In genomic region chr2:149365826-149366583, GRCh38 we compare ENCODE assay signal across 14 cellular contexts. TPM values are rescaled to one million over a fixed set of nuclear protein-coding genes. Genes with fewer than 3 reads are reported as not detected.
DNase-seq lines count a peak whose midpoint lies in the region; ATAC-seq and TF ChIP-seq lines count a peak whose summit lies in the region.
"Had no signal": no experiment of that assay in that cellular context is flagged by ENCODE, and none has a peak within 500 bp of the region (broad histone marks: within the 10 kb centered on the region; RNA-seq: fewer than 3 reads in every experiment).

No MANE protein-coding gene starts in this region.

- peaks cover 29% of the 10 kb centered on the region for H3K9me3 Mint-ChIP-seq in mesothelial cell of epicardium

- H3K9me3 ChIP-seq in body of pancreas (no peaks in the 10 kb centered on the region), Peyer's patch (no peaks in the 10 kb centered on the region)

- peak; percentile 78 for DNase-seq in ELR (ENCODE audit: low read depth)
- DNase-seq in NCI-H2081 treated with DMSO at 0.1 percent for 48 hours (lab: John Stamatoyannopoulos, UW) = peak; percentile 83
- peak; percentile 31 to 57 (median 46) for DNase-seq in body of pancreas
- no peak for DNase-seq in mesothelial cell of epicardium (ENCODE audit: low spot score in 2 of 2, unreplicated experiment in 2 of 2)
- no peak for DNase-seq in Peyer's patch
- DNase-seq in nucleus accumbens (lab: John Stamatoyannopoulos, UW) = no peak
- DNase-seq in AML-193 (lab: John Stamatoyannopoulos, UW) = no peak
- DNase-seq: activated CD8-positive, alpha-beta memory T cell treated with anti-CD3 and anti-CD28 coated beads, Interleukin-2, amount 50 U/mL, for 4 hours; CD8-positive, alpha-beta memory T cell; KBM-7; stimulated activated CD8-positive, alpha-beta memory T cell treated with anti-CD3 and anti-CD28 coated beads, Interleukin-4, amount 100 ng/mL, for 48 hours had no signal

- peaks cover 12% of the 10 kb centered on the region for H3K4me1 ChIP-seq in body of pancreas
- H3K4me1 ChIP-seq in Peyer's patch = no peaks in the 10 kb centered on the region

- WGBS in body of pancreas, 2 donors = 23 to 27% methylated on average over 5 of the region's 5 CpGs

- H3K36me3 Mint-ChIP-seq in mesothelial cell of epicardium = peaks cover 35% of the 10 kb centered on the region
- H3K36me3 Mint-ChIP-seq: CD8-positive, alpha-beta memory T cell had no signal

- TF ChIP-seq POLR2A in body of pancreas (IDR thresholded peaks at IDR 0.05) (no peak), Peyer's patch (IDR thresholded peaks at IDR 0.05) (no peak)

- H3K27ac ChIP-seq in body of pancreas = peak overlapping the region in 3 of 4 donors; percentile 13 to 48 (median 41)
- no peak overlapping the region for H3K27ac ChIP-seq in Peyer's patch
- H3K27ac ChIP-seq: SK-N-MC had no signal

- no peaks in the 10 kb centered on the region for H3K27me3 ChIP-seq in body of pancreas
- no peaks in the 10 kb centered on the region for H3K27me3 ChIP-seq in Peyer's patch

- peaks cover 37% of the 10 kb centered on the region for H3K4me1 Mint-ChIP-seq in mesothelial cell of epicardium
- H3K4me1 Mint-ChIP-seq: CD8-positive, alpha-beta memory T cell had no signal

- no peak overlapping the region for H3K4me3 Mint-ChIP-seq in mesothelial cell of epicardium
- H3K4me3 Mint-ChIP-seq: CD8-positive, alpha-beta memory T cell; dendritic cell treated with granulocyte-macrophage colony-stimulating factor and Interleukin-4, amounts not matched to agents 40 ng/mL and 50 ng/mL, for 4 days had no signal

- peak; percentile 90 for ATAC-seq in body of pancreas
- no peak for ATAC-seq in GM21360 (IDR thresholded peaks at IDR 0.05; ENCODE audit: unreplicated experiment)

- H3K27me3 Mint-ChIP-seq in mesothelial cell of epicardium (ENCODE audit: low read depth) = peaks cover 12% of the 10 kb centered on the region
- H3K27me3 Mint-ChIP-seq: dendritic cell treated with granulocyte-macrophage colony-stimulating factor and Interleukin-4, amounts not matched to agents 40 ng/mL and 50 ng/mL, for 4 days had no signal

- no peak for TF ChIP-seq CTCF in body of pancreas (IDR thresholded peaks at IDR 0.05)
- no peak for TF ChIP-seq CTCF in mesothelial cell of epicardium (IDR thresholded peaks at IDR 0.05; ENCODE audit: unreplicated experiment)
- no peak for TF ChIP-seq CTCF in Peyer's patch (IDR thresholded peaks at IDR 0.05)

- intact Hi-C loops in body of pancreas (cut with DNase I) = no loop called here

- peak overlapping the region; percentile 92 for H3K27ac Mint-ChIP-seq in mesothelial cell of epicardium
- H3K27ac Mint-ChIP-seq: CD8-positive, alpha-beta memory T cell; dendritic cell treated with granulocyte-macrophage colony-stimulating factor and Interleukin-4, amounts not matched to agents 40 ng/mL and 50 ng/mL, for 4 days had no signal

- H3K4me3 ChIP-seq in body of pancreas (no peak overlapping the region), Peyer's patch (no peak overlapping the region)
- H3K4me3 ChIP-seq: SK-N-MC had no signal

- H3K36me3 ChIP-seq in body of pancreas (replicated peaks in 1 of 2; ENCODE audit: insufficient read depth in 1 of 2, low read depth in 2 of 2) = no peaks in the 10 kb centered on the region
- no peaks in the 10 kb centered on the region for H3K36me3 ChIP-seq in Peyer's patch

RNA-seq across cellular contexts. Expression of gene LYPD6, which starts 35.6 kb away (rescaled TPM):
- total RNA-seq in body of pancreas (1 to 10 TPM in 1 of 2 donors, under 1 TPM in 1; 0.99 to 2.9 TPM), mesothelial cell of epicardium (16.2 to 17.4 TPM (median 16.6 TPM) in 3 replicates), Peyer's patch (1 to 10 TPM in 2 of 4 donors, under 1 TPM in 1, not detected in 1; 0.85 to 2.1 (median 1.6) TPM)
- total RNA-seq: CD8-positive, alpha-beta memory T cell had no signal

Comparison
In these comparisons a context has a peak if more than half of its experiments do, and no peak if none do; other contexts are left out.
1. DNase-seq: peak in ELR (single experiment), NCI-H2081 treated with DMSO at 0.1 percent for 48 hours (single experiment) and body of pancreas (4 of 4); none in mesothelial cell of epicardium (0 of 2), Peyer's patch (0 of 3), nucleus accumbens (0 of 56) and AML-193 (0 of 2).
2. H3K27ac ChIP-seq: peak in body of pancreas (3 of 4); none in Peyer's patch (0 of 4).